ENCODE assay signal across 28 cellular contexts in the genomic region with DNA sequence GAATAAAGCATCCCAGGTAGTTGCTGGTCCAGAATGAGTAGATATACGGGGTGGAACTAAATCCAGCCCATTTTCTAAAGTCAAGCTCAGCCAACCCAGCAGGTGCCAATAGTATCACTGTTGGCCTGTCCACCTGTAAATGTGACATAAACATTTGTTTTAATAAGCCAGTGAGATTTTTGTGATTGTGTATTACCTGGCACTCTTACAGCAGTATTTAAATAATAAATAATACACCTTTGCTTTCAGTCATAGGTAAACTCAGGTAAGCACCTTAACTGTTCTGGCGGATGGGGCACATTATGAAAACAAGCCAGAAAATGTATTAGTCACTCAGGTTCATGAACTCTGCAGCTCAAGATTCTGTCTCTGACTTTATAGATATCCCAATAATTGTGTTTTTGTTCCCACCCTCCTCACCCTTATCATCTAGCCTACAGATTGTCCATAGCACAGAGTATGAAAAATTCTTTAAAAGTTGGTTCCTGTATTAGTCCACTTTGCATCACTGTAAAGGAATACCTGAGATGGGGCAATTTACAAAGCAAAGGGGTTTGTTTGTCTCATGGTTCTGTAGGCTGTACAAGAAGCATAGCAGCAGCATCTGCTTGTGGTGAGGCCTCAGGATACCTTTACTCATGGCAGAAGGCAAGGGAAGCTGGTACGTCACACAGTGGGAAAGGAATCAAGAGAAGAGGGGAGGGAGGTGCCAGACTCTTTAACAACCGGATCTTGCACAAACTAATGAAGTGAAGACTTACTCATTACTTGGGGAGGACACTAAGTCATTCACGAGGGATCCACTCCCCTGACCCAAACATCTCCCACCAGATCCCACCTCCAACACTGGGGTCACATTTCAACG.
"Had no signal": no experiment of that assay in that cellular context is flagged by ENCODE, and none has a peak within 500 bp of the region (broad histone marks: within the 10 kb centered on the region; RNA-seq: fewer than 3 reads in every experiment).

No MANE protein-coding gene starts in this region.

- H3K9me3 Mint-ChIP-seq: activated B cell treated with CpG ODN at 0.5 μM for 24 hours; activated T-cell treated with anti-CD3 and anti-CD28 coated beads, Interleukin-2, amount 50 U/mL, for 72 hours; brain; nephron; stimulated activated effector memory CD8-positive, alpha-beta T cell treated with anti-CD3 and anti-CD28 coated beads, Interleukin-12 subunit alpha, Interleukin-12 subunit beta, amount 100 ng/mL, for 72 hours; stimulated activated naive CD8-positive, alpha-beta T cell treated with anti-CD3 and anti-CD28 coated beads, Interleukin-15, Interleukin-2, amounts not matched to agents 100 ng/mL and 50 ng/mL, for 24 hours had no signal

- H3K36me3 Mint-ChIP-seq: activated CD8-positive, alpha-beta memory T cell treated with anti-CD3 and anti-CD28 coated beads, Interleukin-2, amount 10 ng/mL, durations not matched to agents 7 days and 5 days; activated naive CD8-positive, alpha-beta T cell; brain; stimulated activated effector memory CD8-positive, alpha-beta T cell treated with anti-CD3 and anti-CD28 coated beads, Interleukin-12 subunit alpha, Interleukin-12 subunit beta, amount 100 ng/mL, for 72 hours had no signal

- FAIRE-seq: endothelial cell of umbilical vein, islet of Langerhans, small intestine had no signal

- H3K4me1 Mint-ChIP-seq: activated CD8-positive, alpha-beta memory T cell treated with anti-CD3 and anti-CD28 coated beads, Interleukin-2, amount 10 ng/mL, durations not matched to agents 7 days and 5 days; nephron; stimulated activated effector memory CD8-positive, alpha-beta T cell treated with anti-CD3 and anti-CD28 coated beads, Interleukin-12 subunit alpha, Interleukin-12 subunit beta, amount 100 ng/mL, for 72 hours; T-helper 17 cell had no signal

- H3K27me3 Mint-ChIP-seq: activated B cell treated with CpG ODN at 0.5 μM for 24 hours; activated CD8-positive, alpha-beta memory T cell treated with anti-CD3 and anti-CD28 coated beads, Interleukin-2, amount 10 ng/mL, durations not matched to agents 7 days and 5 days; activated naive CD8-positive, alpha-beta T cell; brain had no signal

- DNase-seq: activated B cell treated with CpG ODN at 0.5 μM for 24 hours; activated CD8-positive, alpha-beta memory T cell treated with anti-CD3 and anti-CD28 coated beads, Interleukin-2, amount 10 ng/mL, durations not matched to agents 7 days and 5 days; activated CD8-positive, alpha-beta T cell treated with anti-CD3 and anti-CD28 coated beads, Interleukin-2, amount 10 ng/mL, durations not matched to agents 7 days and 5 days; activated naive CD4-positive, alpha-beta T cell; activated T-cell treated with anti-CD3 and anti-CD28 coated beads, Interleukin-2, amount 50 U/mL, for 72 hours; anterior cingulate cortex; caudate nucleus; gastrocnemius medialis; glutamatergic neuron; left ventricle myocardium inferior; mucosa of descending colon; ovary; retina; small intestine; stimulated activated CD4-positive, alpha-beta T cell treated with anti-CD3 and anti-CD28 coated beads, Interleukin-4, amount 100 ng/mL, for 24 hours; substantia nigra; T-helper 17 cell; T1000 had no signal

- H3K27ac Mint-ChIP-seq: activated B cell treated with CpG ODN at 0.5 μM for 24 hours; activated CD8-positive, alpha-beta memory T cell treated with anti-CD3 and anti-CD28 coated beads, Interleukin-2, amount 10 ng/mL, durations not matched to agents 7 days and 5 days; activated CD8-positive, alpha-beta T cell treated with anti-CD3 and anti-CD28 coated beads, Interleukin-2, amount 10 ng/mL, durations not matched to agents 7 days and 5 days; activated naive CD8-positive, alpha-beta T cell; activated T-cell treated with anti-CD3 and anti-CD28 coated beads, Interleukin-2, amount 50 U/mL, for 72 hours; nephron; progenitor cell of endocrine pancreas; stimulated activated effector memory CD8-positive, alpha-beta T cell treated with anti-CD3 and anti-CD28 coated beads, Interleukin-12 subunit alpha, Interleukin-12 subunit beta, amount 100 ng/mL, for 72 hours; stimulated activated naive CD8-positive, alpha-beta T cell treated with anti-CD3 and anti-CD28 coated beads, Interleukin-15, Interleukin-2, amounts not matched to agents 100 ng/mL and 50 ng/mL, for 24 hours; T-helper 17 cell had no signal

- H3K27me3 ChIP-seq: gastrocnemius medialis, neutrophil, ovary had no signal

- H3K36me3 ChIP-seq: gastrocnemius medialis, left ventricle myocardium inferior, neutrophil, ovary had no signal

- H3K4me3 ChIP-seq: gastrocnemius medialis, left ventricle myocardium inferior, lung, mucosa of descending colon, ovary had no signal

- H3K4me3 Mint-ChIP-seq: activated B cell treated with CpG ODN at 0.5 μM for 24 hours; activated CD8-positive, alpha-beta memory T cell treated with anti-CD3 and anti-CD28 coated beads, Interleukin-2, amount 10 ng/mL, durations not matched to agents 7 days and 5 days; activated CD8-positive, alpha-beta T cell treated with anti-CD3 and anti-CD28 coated beads, Interleukin-2, amount 10 ng/mL, durations not matched to agents 7 days and 5 days; activated naive CD8-positive, alpha-beta T cell; activated T-cell treated with anti-CD3 and anti-CD28 coated beads, Interleukin-2, amount 50 U/mL, for 72 hours; nephron; stimulated activated effector memory CD8-positive, alpha-beta T cell treated with anti-CD3 and anti-CD28 coated beads, Interleukin-12 subunit alpha, Interleukin-12 subunit beta, amount 100 ng/mL, for 72 hours; stimulated activated naive CD8-positive, alpha-beta T cell treated with anti-CD3 and anti-CD28 coated beads, Interleukin-15, Interleukin-2, amounts not matched to agents 100 ng/mL and 50 ng/mL, for 24 hours; T-helper 17 cell had no signal

- H3K9me3 ChIP-seq: gastrocnemius medialis, left ventricle myocardium inferior, mucosa of descending colon, neutrophil, ovary had no signal

- H3K27ac ChIP-seq: left ventricle myocardium inferior, neutrophil, ovary had no signal
